ENCODE assay signal across 8 cellular contexts in genomic region chr11:15159085-15159484, GRCh38. TPM values are rescaled to one million over a fixed set of nuclear protein-coding genes. Genes with fewer than 3 reads are reported as not detected.
DNase-seq lines count a peak whose midpoint lies in the region; ATAC-seq and TF ChIP-seq lines count a peak whose summit lies in the region.

No MANE protein-coding gene starts in this region.

- no peaks in the 10 kb centered on the region for H3K27me3 Mint-ChIP-seq in activated naive CD4-positive, alpha-beta T cell treated with anti-CD3 and anti-CD28 coated beads for 36 hours (ENCODE audit: low read depth)

- peak; percentile 39; the same call in 1 of the 2 replicates for TF ChIP-seq CTCF in LNCaP clone FGC (IDR thresholded peaks at IDR 0.05; ENCODE audit: control insufficient read depth, extremely low read depth, insufficient read depth)
- peak; percentile 60 for TF ChIP-seq CTCF in foreskin fibroblast (IDR thresholded peaks at IDR 0.05; ENCODE audit: low read depth, low read length)

- DNase-seq in DMS 273 (lab: John Stamatoyannopoulos, UW; ENCODE audit: unreplicated experiment) (peak; percentile 4), DMS 273 treated with DMSO at 0.1 percent for 48 hours (lab: John Stamatoyannopoulos, UW) (no peak), LNCaP clone FGC (ENCODE audit: low read depth) (no peak), foreskin fibroblast (peak; percentile 53 to 76), dedifferentiated amniotic fluid mesenchymal stem cell (ENCODE audit: extremely low spot score) (no peak), CD1c-positive myeloid dendritic cell (ENCODE audit: extremely low spot score) (no peak)
- no peak for DNase-seq in activated naive CD4-positive, alpha-beta T cell treated with anti-CD3 and anti-CD28 coated beads for 36 hours

- intact Hi-C loops in activated naive CD4-positive, alpha-beta T cell treated with anti-CD3 and anti-CD28 coated beads for 36 hours (cut with micrococcal nuclease) = loop anchor here (1.0 to 5.0 kb wide), 2 partner anchors 48 to 58 kb away; no protein-coding TSS in a partner anchor

- H3K4me3 ChIP-seq in LNCaP clone FGC (ENCODE audit: low read depth, low read length) (no peak overlapping the region), foreskin fibroblast (ENCODE audit: low read depth in 1 of 2, low read length in 2 of 2) (no peak overlapping the region)

- no peak overlapping the region for H3K4me3 Mint-ChIP-seq in activated naive CD4-positive, alpha-beta T cell treated with anti-CD3 and anti-CD28 coated beads for 36 hours

- ATAC-seq in GM21786 (IDR thresholded peaks at IDR 0.05; ENCODE audit: unreplicated experiment) = peak; percentile 84

- no peak overlapping the region for H3K27ac Mint-ChIP-seq in activated naive CD4-positive, alpha-beta T cell treated with anti-CD3 and anti-CD28 coated beads for 36 hours

- no peaks in the 10 kb centered on the region for H3K9me3 Mint-ChIP-seq in activated naive CD4-positive, alpha-beta T cell treated with anti-CD3 and anti-CD28 coated beads for 36 hours

- CTCF ChIA-PET in activated naive CD4-positive, alpha-beta T cell treated with anti-CD3 and anti-CD28 coated beads for 36 hours (lab: Charles Lee) = interaction anchor here (0.8 to 1.2 kb wide), 5 partner anchors 18 to 67 kb away, joined by 3 to 5 read pairs (median 4); no protein-coding TSS in a partner anchor

- H3K36me3 Mint-ChIP-seq in activated naive CD4-positive, alpha-beta T cell treated with anti-CD3 and anti-CD28 coated beads for 36 hours (ENCODE audit: low read depth) = no peaks in the 10 kb centered on the region

- H3K4me1 Mint-ChIP-seq in activated naive CD4-positive, alpha-beta T cell treated with anti-CD3 and anti-CD28 coated beads for 36 hours (ENCODE audit: low read depth) = no peaks in the 10 kb centered on the region

RNA-seq across cellular contexts. Expression of gene INSC, which starts 44.4 kb away (rescaled TPM):
- total RNA-seq in activated naive CD4-positive, alpha-beta T cell treated with anti-CD3 and anti-CD28 coated beads for 36 hours = 1 to 10 TPM; 1.0 TPM

Comparison
In these comparisons a context has a peak if more than half of its experiments do, and no peak if none do; other contexts are left out.
1. DNase-seq: peak in DMS 273 (single experiment) and foreskin fibroblast (2 of 2); none in DMS 273 treated with DMSO at 0.1 percent for 48 hours (single experiment), LNCaP clone FGC (single experiment), activated naive CD4-positive, alpha-beta T cell treated with anti-CD3 and anti-CD28 coated beads for 36 hours (single experiment), dedifferentiated amniotic fluid mesenchymal stem cell (single experiment) and CD1c-positive myeloid dendritic cell (single experiment).